9 cellular contexts compared by ENCODE assay signal in genomic region chr5:143106175-143106574, GRCh38.
DNase-seq lines count a peak whose midpoint lies in the region; ATAC-seq and TF ChIP-seq lines count a peak whose summit lies in the region.
"Had no signal": no experiment of that assay in that cellular context is flagged by ENCODE, and none has a peak within 500 bp of the region (broad histone marks: within the 10 kb centered on the region; RNA-seq: fewer than 3 reads in every experiment).

No MANE protein-coding gene starts in this region.

- no peaks in the 10 kb centered on the region for H3F3A ChIP-seq in Loucy (ENCODE audit: low read depth)

- H3K36me3 ChIP-seq in Caco-2 (ENCODE audit: control insufficient read depth, insufficient read depth, low read length), result no peaks in the 10 kb centered on the region
- H3K36me3 ChIP-seq in Loucy (ENCODE audit: insufficient read depth, low read length), result no peaks in the 10 kb centered on the region
- H3K36me3 ChIP-seq in CD8-positive, alpha-beta memory T cell (ENCODE audit: insufficient read depth, low read length), result no peaks in the 10 kb centered on the region
- H3K36me3 ChIP-seq in HAP-1 (replicated peaks), result no peaks in the 10 kb centered on the region

- DNase-seq in Caco-2 (peak; percentile 55 to 67), astrocyte of the hippocampus (ENCODE audit: low read depth, low spot score) (peak; percentile 52), left lobe of liver (ENCODE audit: low spot score) (peak; percentile 62), CD1c-positive myeloid dendritic cell (ENCODE audit: extremely low spot score) (no peak), HAP-1 (ENCODE audit: low spot score in 2 of 2) (no peak)
- no peak for DNase-seq in CD8-positive, alpha-beta memory T cell
- no peak for DNase-seq in stimulated activated CD4-positive, alpha-beta T cell treated with anti-CD3 and anti-CD28 coated beads, Interleukin-1b, Interleukin-23, amount 100 ng/mL, for 48 hours

- H3K4me1 Mint-ChIP-seq in Caco-2 (ENCODE audit: low read depth, unreplicated experiment), result no peaks in the 10 kb centered on the region
- peaks cover 20 to 26% (median 23%) of the 10 kb centered on the region in 3 donors for H3K4me1 Mint-ChIP-seq in CD8-positive, alpha-beta memory T cell

- H3K79me2 ChIP-seq in Loucy (ENCODE audit: insufficient read depth, low read length), result no peaks in the 10 kb centered on the region

- H3K9me3 Mint-ChIP-seq in Caco-2 (ENCODE audit: unreplicated experiment), result no peaks in the 10 kb centered on the region
- no peaks in the 10 kb centered on the region for H3K9me3 Mint-ChIP-seq in CD8-positive, alpha-beta memory T cell

- H3K9me3 ChIP-seq in Caco-2 (no peaks in the 10 kb centered on the region), Loucy (ENCODE audit: insufficient read depth, low read depth, low read length) (no peaks in the 10 kb centered on the region), HAP-1 (no peaks in the 10 kb centered on the region)
- H3K9me3 ChIP-seq in CD8-positive, alpha-beta memory T cell (ENCODE audit: low read length), result no peaks in the 10 kb centered on the region

- H3K36me3 Mint-ChIP-seq in Caco-2 (ENCODE audit: insufficient read depth, unreplicated experiment), result peaks cover 20% of the 10 kb centered on the region
- H3K36me3 Mint-ChIP-seq in CD8-positive, alpha-beta memory T cell, result peaks cover 0 to 33% (median 23%) of the 10 kb centered on the region in 3 donors

- peak in 1 of 2 experiments; percentile 40 for TF ChIP-seq CTCF in Caco-2 (IDR thresholded peaks at IDR 0.05; ENCODE audit: insufficient read depth in 1 of 2, low read depth in 1 of 2, low read length in 1 of 2, severe bottlenecking in 1 of 2, unreplicated experiment in 1 of 2)
- peak; percentile 35 for TF ChIP-seq CTCF in Loucy (conservative IDR thresholded peaks at IDR 0.05; ENCODE audit: low read length)

- no peak overlapping the region for H3K27ac Mint-ChIP-seq in Caco-2 (ENCODE audit: unreplicated experiment)
- no peak overlapping the region for H3K27ac Mint-ChIP-seq in CD8-positive, alpha-beta memory T cell

- in situ Hi-C loops in HAP-1 (cut with MboI; ENCODE audit: low sequenced_read_pairs), result no loop called here

- no peak overlapping the region for H3K4me3 Mint-ChIP-seq in Caco-2 (ENCODE audit: unreplicated experiment)
- no peak overlapping the region for H3K4me3 Mint-ChIP-seq in CD8-positive, alpha-beta memory T cell

- no peak overlapping the region for H3K4me3 ChIP-seq in Caco-2 (ENCODE audit: low read depth, low read length)
- H3K4me3 ChIP-seq in Loucy (ENCODE audit: low read length, poor library complexity, severe bottlenecking), result no peak overlapping the region
- no peak overlapping the region for H3K4me3 ChIP-seq in CD8-positive, alpha-beta memory T cell (ENCODE audit: low read length)
- H3K4me3 ChIP-seq in HAP-1, result no peak overlapping the region

- POLR2A ChIA-PET in Caco-2 (lab: Charles Lee), result no interaction called here
- POLR2A ChIA-PET in CD8-positive, alpha-beta memory T cell (lab: Charles Lee), result interaction anchor here (0.6 kb wide), 1 partner anchor 100 kb away, joined by 4 read pairs; no protein-coding TSS in a partner anchor

- ATAC-seq in left lobe of liver, result peak; percentile 84

- intact Hi-C loops in Caco-2 (cut with micrococcal nuclease; ENCODE audit: unreplicated experiment), result loop anchor here (1.0 to 10.0 kb wide), 3 partner anchors 297 to 849 kb away; partner anchors contain the start of gene NR3C1

- no peak overlapping the region for H3K27ac ChIP-seq in CD8-positive, alpha-beta memory T cell (ENCODE audit: low read depth, low read length)
- H3K27ac ChIP-seq: HL-60 had no signal

- CTCF ChIA-PET in Caco-2 (lab: Charles Lee), result interaction anchor here (0.6 to 1.2 kb wide), 7 partner anchors 12 to 859 kb away, joined by 3 to 7 read pairs (median 4); partner anchors contain the start of gene NR3C1
- CTCF ChIA-PET in CD8-positive, alpha-beta memory T cell (lab: Charles Lee), result no interaction called here

- no peaks in the 10 kb centered on the region for H3K9me2 ChIP-seq in Loucy (replicated peaks; ENCODE audit: low read depth, low read length)

- BruUV-seq in Caco-2 (replicated peaks; lab: Mats Ljungman, UMichigan), result no TSS peak

- H3K27me3 Mint-ChIP-seq in Caco-2 (ENCODE audit: insufficient read depth, unreplicated experiment), result no peaks in the 10 kb centered on the region
- H3K27me3 Mint-ChIP-seq in CD8-positive, alpha-beta memory T cell, result no peaks in the 10 kb centered on the region

- H3K4me1 ChIP-seq in Caco-2, result peaks cover 8% of the 10 kb centered on the region
- no peaks in the 10 kb centered on the region for H3K4me1 ChIP-seq in Loucy (ENCODE audit: insufficient read depth, low read length, poor library complexity, severe bottlenecking)
- H3K4me1 ChIP-seq in CD8-positive, alpha-beta memory T cell (ENCODE audit: insufficient read depth, low read length), result no peaks in the 10 kb centered on the region
- H3K4me1 ChIP-seq in HAP-1, result peaks cover 5% of the 10 kb centered on the region; the same call in 1 of the 2 replicates

- H4K20me1 ChIP-seq in Loucy (ENCODE audit: insufficient read depth, low read length, poor library complexity, severe bottlenecking), result no peaks in the 10 kb centered on the region

- H3K27me3 ChIP-seq in Caco-2 (replicated peaks; ENCODE audit: control insufficient read depth, insufficient read depth, low read length), result no peaks in the 10 kb centered on the region
- H3K27me3 ChIP-seq in Loucy (ENCODE audit: insufficient read depth, low read length, poor library complexity, severe bottlenecking), result no peaks in the 10 kb centered on the region
- H3K27me3 ChIP-seq in CD8-positive, alpha-beta memory T cell (ENCODE audit: insufficient read depth, low read length, poor library complexity, severe bottlenecking), result no peaks in the 10 kb centered on the region
- no peaks in the 10 kb centered on the region for H3K27me3 ChIP-seq in HAP-1 (ENCODE audit: low read depth)

- H3K4me2 ChIP-seq in Loucy (ENCODE audit: low read depth, low read length, poor library complexity, severe bottlenecking), result no peak overlapping the region

- no peak overlapping the region for H3K9ac ChIP-seq in Loucy (ENCODE audit: low read depth, low read length, poor library complexity, severe bottlenecking)

- H2AFZ ChIP-seq in Loucy (ENCODE audit: low read length), result no peak overlapping the region

Comparison
In these comparisons a context has a peak if more than half of its experiments do, and no peak if none do; other contexts are left out.
1. DNase-seq: peak in Caco-2 (2 of 2), astrocyte of the hippocampus (single experiment) and left lobe of liver (single experiment); none in CD8-positive, alpha-beta memory T cell (0 of 5), CD1c-positive myeloid dendritic cell (single experiment), stimulated activated CD4-positive, alpha-beta T cell treated with anti-CD3 and anti-CD28 coated beads, Interleukin-1b, Interleukin-23, amount 100 ng/mL, for 48 hours (single experiment) and HAP-1 (0 of 2).